ENCODE assay signal across 22 cellular contexts in the genomic region with DNA sequence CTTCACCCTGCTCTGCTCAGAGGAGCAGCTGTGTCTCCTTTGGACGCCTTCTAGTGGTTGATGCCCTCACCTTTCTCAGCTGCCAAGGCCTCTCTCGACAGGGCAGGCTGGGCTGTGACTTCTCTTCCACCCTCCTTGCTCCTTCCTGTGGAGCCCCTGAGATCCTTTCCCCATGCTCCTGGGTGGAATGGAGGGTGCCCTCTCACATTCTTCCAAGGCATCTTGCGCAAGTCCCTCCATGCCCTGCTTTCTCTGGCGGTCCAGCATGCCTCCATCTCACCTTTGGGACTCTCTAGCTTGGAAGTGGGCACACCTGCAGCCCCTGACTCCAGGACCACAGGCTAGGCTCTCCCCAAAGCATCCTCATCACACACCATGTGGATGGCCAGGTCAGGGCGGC.
"Had no signal": no experiment of that assay in that cellular context is flagged by ENCODE, and none has a peak within 500 bp of the region (broad histone marks: within the 10 kb centered on the region; RNA-seq: fewer than 3 reads in every experiment).

No MANE protein-coding gene starts in this region.

- H3K4me3 Mint-ChIP-seq: activated CD4-positive, alpha-beta memory T cell treated with anti-CD3 and anti-CD28 coated beads, Interleukin-2, amount 10 ng/mL, durations not matched to agents 7 days and 5 days; activated CD4-positive, alpha-beta T cell treated with anti-CD3 and anti-CD28 coated beads, Interleukin-2, amount 10 ng/mL, durations not matched to agents 7 days and 5 days; activated naive CD8-positive, alpha-beta T cell treated with anti-CD3 and anti-CD28 coated beads, Interleukin-2, amount 50 U/mL, for 24 hours; T-cell had no signal

- H3K9me3 ChIP-seq: ascending aorta, body of pancreas had no signal

- H3K27me3 ChIP-seq: ascending aorta, body of pancreas had no signal

- ATAC-seq: activated naive CD4-positive, alpha-beta T cell treated with anti-CD3 and anti-CD28 coated beads, Interleukin-2, amount 50 U/mL, for 72 hours; activated naive CD8-positive, alpha-beta T cell treated with anti-CD3 and anti-CD28 coated beads, Interleukin-2, amount 50 U/mL, for 24 hours; body of pancreas; T-cell had no signal

- H3K9me3 Mint-ChIP-seq: activated CD4-positive, alpha-beta memory T cell treated with anti-CD3 and anti-CD28 coated beads, Interleukin-2, amount 10 ng/mL, durations not matched to agents 7 days and 5 days; activated CD4-positive, alpha-beta T cell treated with anti-CD3 and anti-CD28 coated beads, Interleukin-2, amount 10 ng/mL, durations not matched to agents 7 days and 5 days; activated naive CD4-positive, alpha-beta T cell treated with anti-CD3 and anti-CD28 coated beads, Interleukin-2, amount 50 U/mL, for 72 hours; activated naive CD8-positive, alpha-beta T cell treated with anti-CD3 and anti-CD28 coated beads, Interleukin-2, amount 50 U/mL, for 24 hours; T-cell had no signal

- H3K27ac ChIP-seq: ascending aorta, body of pancreas, PC-9, VCaP had no signal

- H3K36me3 ChIP-seq: ascending aorta had no signal

- H3K36me3 Mint-ChIP-seq: activated naive CD4-positive, alpha-beta T cell treated with anti-CD3 and anti-CD28 coated beads, Interleukin-2, amount 50 U/mL, for 72 hours had no signal

- H3K4me1 ChIP-seq: ascending aorta, body of pancreas had no signal

- H3K27ac Mint-ChIP-seq: activated CD4-positive, alpha-beta memory T cell treated with anti-CD3 and anti-CD28 coated beads, Interleukin-2, amount 10 ng/mL, durations not matched to agents 7 days and 5 days; activated CD4-positive, alpha-beta T cell treated with anti-CD3 and anti-CD28 coated beads, Interleukin-2, amount 10 ng/mL, durations not matched to agents 7 days and 5 days; activated naive CD8-positive, alpha-beta T cell treated with anti-CD3 and anti-CD28 coated beads, Interleukin-2, amount 50 U/mL, for 24 hours; T-cell had no signal

- H3K4me3 ChIP-seq: ascending aorta, body of pancreas, PC-9 had no signal

- DNase-seq: activated CD4-positive, alpha-beta memory T cell treated with anti-CD3 and anti-CD28 coated beads, Interleukin-2, amount 10 ng/mL, durations not matched to agents 7 days and 5 days; activated CD4-positive, alpha-beta T cell treated with anti-CD3 and anti-CD28 coated beads, Interleukin-2, amount 10 ng/mL, durations not matched to agents 7 days and 5 days; activated CD4-positive, CD25-positive, alpha-beta regulatory T cell; activated effector memory CD4-positive, alpha-beta T cell treated with Interleukin-2 at 50 U/mL for 16 hours; activated naive CD4-positive, alpha-beta T cell; activated naive CD8-positive, alpha-beta T cell treated with anti-CD3 and anti-CD28 coated beads, Interleukin-2, amount 50 U/mL, for 24 hours; activated T-cell treated with anti-CD3 and anti-CD28 coated beads for 4 hours; amniotic stem cell; body of pancreas; Kasumi-1; NCI-H1105 treated with DMSO at 0.1 percent for 48 hours; NCI-H146; NCI-H187 treated with DMSO at 0.1 percent for 48 hours; NCI-H2081 treated with DMSO at 0.1 percent for 48 hours; NCI-H446; NCI-H524; PC-9; SHP77 treated with DMSO at 0.1 percent for 48 hours; T-cell had no signal

- H3K27me3 Mint-ChIP-seq: activated CD4-positive, alpha-beta memory T cell treated with anti-CD3 and anti-CD28 coated beads, Interleukin-2, amount 10 ng/mL, durations not matched to agents 7 days and 5 days; activated CD4-positive, alpha-beta T cell treated with anti-CD3 and anti-CD28 coated beads, Interleukin-2, amount 10 ng/mL, durations not matched to agents 7 days and 5 days; activated naive CD8-positive, alpha-beta T cell treated with anti-CD3 and anti-CD28 coated beads, Interleukin-2, amount 50 U/mL, for 24 hours; T-cell had no signal
